Comparison of ENCODE assay signal across 23 cellular contexts in genomic region chr15:33277689-33278088, GRCh38. TPM values are rescaled to one million over a fixed set of nuclear protein-coding genes. Genes with fewer than 3 reads are reported as not detected.
"Had no signal": no experiment of that assay in that cellular context is flagged by ENCODE, and none has a peak within 500 bp of the region (broad histone marks: within the 10 kb centered on the region; RNA-seq: fewer than 3 reads in every experiment).

No MANE protein-coding gene starts in this region.

- H3K27ac ChIP-seq: left lung, lower lobe of right lung, ovary, right atrium auricular region, right lobe of liver, stomach, testis, thyroid gland, transverse colon, upper lobe of left lung, vagina had no signal

- H3K9me3 ChIP-seq: left lung, lower lobe of right lung, ovary, right lobe of liver, testis, thyroid gland, transverse colon, upper lobe of left lung, vagina had no signal

- H3K27me3 ChIP-seq: left lung, ovary, right atrium auricular region, right lobe of liver, testis, thyroid gland, upper lobe of left lung, vagina had no signal

- H3K4me3 ChIP-seq: left lung, lower lobe of right lung, ovary, right atrium auricular region, right lobe of liver, stomach, testis, thyroid gland, transverse colon, upper lobe of left lung, vagina had no signal

- ATAC-seq: left colon; left lung; lower lobe of right lung; naive thymus-derived CD8-positive, alpha-beta T cell; right lobe of liver; stimulated activated naive B cell treated with anti-CD40 and anti-IgM and Interleukin-4, amounts not matched to agents 10 μg/mL and 1 μg/mL and 100 μg/mL, for 72 hours; stimulated activated naive CD8-positive, alpha-beta T cell treated with anti-CD3 and anti-CD28 coated beads, Interleukin-15, Interleukin-2, amounts not matched to agents 100 U/mL and 50 U/mL, for 24 hours had no signal

- DNase-seq: hippocampal formation; left colon; left lung; lower lobe of right lung; mammary epithelial cell; mesenchymal stem cell; naive thymus-derived CD8-positive, alpha-beta T cell; nucleus accumbens; ovary; right lobe of liver; stimulated activated CD4-positive, alpha-beta T cell treated with anti-CD3 and anti-CD28 coated beads, Interleukin-12 subunit alpha, Interleukin-12 subunit beta, amount 100 ng/mL, for 4 hours; stimulated activated CD4-positive, alpha-beta T cell treated with anti-CD3 and anti-CD28 coated beads, Interleukin-15, amount 100 ng/mL, for 24 hours; stimulated activated CD4-positive, alpha-beta T cell treated with anti-CD3 and anti-CD28 coated beads, Interleukin-2, amount 100 ng/mL, for 24 hours; stimulated activated CD4-positive, alpha-beta T cell treated with anti-CD3 and anti-CD28 coated beads, Interleukin-4, amount 100 ng/mL, for 1 hour; stimulated activated naive B cell treated with anti-CD40 and anti-IgM and Interleukin-4, amounts not matched to agents 10 μg/mL and 1 μg/mL and 100 μg/mL, for 72 hours; stimulated activated naive CD8-positive, alpha-beta T cell treated with anti-CD3 and anti-CD28 coated beads, Interleukin-15, Interleukin-2, amounts not matched to agents 100 U/mL and 50 U/mL, for 24 hours; stomach; testis; thyroid gland; transverse colon; upper lobe of left lung had no signal

- H3K4me1 ChIP-seq: left lung, lower lobe of right lung, right atrium auricular region, right lobe of liver, stomach, testis, transverse colon, upper lobe of left lung, vagina had no signal

- H3K36me3 ChIP-seq: left lung, lower lobe of right lung, ovary, right atrium auricular region, right lobe of liver, stomach, thyroid gland, transverse colon, upper lobe of left lung, vagina had no signal

RNA-seq across cellular contexts. Expression of gene RYR3, which starts 33.1 kb away (rescaled TPM):
- total RNA-seq: naive thymus-derived CD8-positive, alpha-beta T cell had no signal
